Comparison of ENCODE assay signal across 11 cellular contexts in the genomic region with DNA sequence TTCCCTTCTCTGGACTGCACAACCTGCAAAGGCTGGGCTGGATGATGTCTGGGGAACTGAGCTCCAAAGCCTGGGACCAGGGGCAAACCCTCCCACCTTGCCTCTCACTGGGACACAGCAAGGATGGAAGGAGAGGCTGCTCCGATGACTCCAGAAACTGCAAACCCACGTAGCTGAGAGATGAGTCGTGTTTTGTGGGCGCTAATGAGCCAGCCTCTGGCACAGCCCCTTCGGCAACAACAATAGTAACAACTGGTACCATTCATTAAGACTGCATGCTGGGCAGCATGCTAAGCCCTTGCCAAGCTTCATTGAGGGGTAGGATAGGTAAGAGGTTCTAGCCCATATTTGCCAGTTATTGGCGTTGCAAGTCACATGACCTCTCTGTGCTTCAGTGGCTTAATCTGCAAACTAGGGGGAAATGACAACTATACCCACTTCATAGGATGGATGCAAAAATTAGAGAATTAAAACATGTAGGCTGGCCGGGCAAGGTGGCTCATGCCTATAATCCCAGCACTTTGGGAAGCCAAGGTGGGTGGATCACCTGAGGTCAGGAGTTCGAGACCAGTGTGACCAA.
DNase-seq lines count a peak whose midpoint lies in the region; ATAC-seq, FAIRE-seq and TF ChIP-seq lines count a peak whose summit lies in the region.
"Had no signal": no experiment of that assay in that cellular context is flagged by ENCODE, and none has a peak within 500 bp of the region (broad histone marks: within the 10 kb centered on the region; RNA-seq: fewer than 3 reads in every experiment).

No MANE protein-coding gene starts in this region.

- H3K4me1 ChIP-seq in mesenchymal stem cell (ENCODE audit: control insufficient read depth, insufficient read depth, low read depth, low read length): peaks cover 6% of the 10 kb centered on the region
- peaks cover 24% of the 10 kb centered on the region for H3K4me1 ChIP-seq in HepG2 (ENCODE audit: insufficient read depth, low read length)

- H3K4me2 ChIP-seq in mesenchymal stem cell (ENCODE audit: low read length, poor library complexity, severe bottlenecking) (no peak overlapping the region), HepG2 (ENCODE audit: low read depth, low read length) (no peak overlapping the region)

- CTCF ChIA-PET in HepG2 (lab: Yijun Ruan, JAX; ENCODE audit: low intra/inter-chr PET ratio, low total read pairs): no interaction called here

- no peak overlapping the region for H2AK5ac ChIP-seq in mesenchymal stem cell (ENCODE audit: low read length, severe bottlenecking)

- no peak overlapping the region for H2BK120ac ChIP-seq in mesenchymal stem cell (ENCODE audit: low read depth, low read length)

- in situ Hi-C loops in HepG2 (cut with HindIII; ENCODE audit: extremely low pct_ligation_motif_present, low pct_unique_long_range_greater_than_20kb): no loop called here

- no TSS peak for BruUV-seq in HepG2 (replicated peaks; lab: Mats Ljungman, UMichigan)

- no peaks in the 10 kb centered on the region for H3K9me3 Mint-ChIP-seq in activated T-cell treated with anti-CD3 and anti-CD28 coated beads, Interleukin-2, amount 50 U/mL, for 24 hours

- TF ChIP-seq EP300 in HepG2 (IDR thresholded peaks at IDR 0.05; ENCODE audit: low read depth in 2 of 2, low read length in 2 of 2) (no peak), HepG2 (CRISPR knock-in tag; IDR thresholded peaks at IDR 0.05; ENCODE audit: borderline replicate concordance) (no peak)

- TF ChIP-seq POLR2A in HepG2 (IDR thresholded peaks at IDR 0.05; ENCODE audit: insufficient read depth in 1 of 2, low read depth in 2 of 2, low read length in 2 of 2): no peak

- no peak overlapping the region for H3K4me3 ChIP-seq in MG63
- no peak overlapping the region for H3K4me3 ChIP-seq in cardiac fibroblast (replicated peaks in 1 of 2; ENCODE audit: low read depth in 2 of 2, low read length in 2 of 2)
- H3K4me3 ChIP-seq in mesenchymal stem cell (ENCODE audit: insufficient read depth in 1 of 2, low read depth in 1 of 2, low read length in 2 of 2): no peak overlapping the region
- H3K4me3 ChIP-seq in HepG2 (replicated peaks in 1 of 3; ENCODE audit: insufficient read depth in 1 of 3, low read depth in 2 of 3, low read length in 3 of 3): no peak overlapping the region

- no peak for TF ChIP-seq RAD21 in HepG2 (CRISPR knock-in tag; IDR thresholded peaks at IDR 0.05)

- no peak overlapping the region for H2BK15ac ChIP-seq in mesenchymal stem cell (ENCODE audit: low read depth, poor library complexity, severe bottlenecking)

- no peak overlapping the region for H2BK5ac ChIP-seq in mesenchymal stem cell (ENCODE audit: low read depth, low read length, poor library complexity, severe bottlenecking)

- no peak for ATAC-seq in HepG2
- ATAC-seq: Right ventricle myocardium inferior had no signal

- no peak overlapping the region for H3K23ac ChIP-seq in mesenchymal stem cell (ENCODE audit: low read length in 2 of 2)

- H3K27ac ChIP-seq in mesenchymal stem cell (ENCODE audit: low read length, poor library complexity, severe bottlenecking) (no peak overlapping the region), HepG2 (ENCODE audit: extremely low read length, insufficient read depth, low read length) (no peak overlapping the region)

- POLR2A ChIA-PET in HepG2 (lab: Yijun Ruan, JAX): no interaction called here

- H3K4me1 Mint-ChIP-seq in activated T-cell treated with anti-CD3 and anti-CD28 coated beads, Interleukin-2, amount 50 U/mL, for 24 hours (ENCODE audit: low read depth): peaks cover 1% of the 10 kb centered on the region

- H2BK12ac ChIP-seq in mesenchymal stem cell (ENCODE audit: low read length in 2 of 2): no peak overlapping the region

- no peak overlapping the region for H3K27ac Mint-ChIP-seq in activated T-cell treated with anti-CD3 and anti-CD28 coated beads, Interleukin-2, amount 50 U/mL, for 24 hours

- no peak for FAIRE-seq in HepG2 (lab: Jason Lieb, UNC)

- no peaks in the 10 kb centered on the region for H3K36me3 Mint-ChIP-seq in activated T-cell treated with anti-CD3 and anti-CD28 coated beads, Interleukin-2, amount 50 U/mL, for 24 hours (ENCODE audit: low read depth)

- DNase-seq in COLO829 (ENCODE audit: low spot score): peak; percentile 68
- DNase-seq in MG63: peak; percentile 78
- DNase-seq in cardiac fibroblast (ENCODE audit: low read depth in 2 of 2): peak; percentile 47 to 60
- DNase-seq in mesenchymal stem cell: peak; percentile 41
- DNase-seq in stimulated activated CD4-positive, alpha-beta T cell treated with anti-CD3 and anti-CD28 coated beads, Interleukin-4, amount 100 ng/mL, for 1 hour: no peak
- DNase-seq in activated T-cell treated with anti-CD3 and anti-CD28 coated beads, Interleukin-2, amount 50 U/mL, for 24 hours: no peak
- no peak for DNase-seq in HepG2 (ENCODE audit: low spot score)
- no peak for DNase-seq in NCI-H2196 treated with DMSO at 0.1 percent for 48 hours (lab: John Stamatoyannopoulos, UW; ENCODE audit: unreplicated experiment)
- DNase-seq: activated gamma-delta T cell treated with Interleukin-2 at 50 U/mL for 16 hours, NCI-H2107 had no signal

- H3K27me3 ChIP-seq in MG63: no peaks in the 10 kb centered on the region
- H3K27me3 ChIP-seq in mesenchymal stem cell (ENCODE audit: control insufficient read depth in 1 of 2, insufficient read depth in 1 of 2, low read length in 2 of 2): no peaks in the 10 kb centered on the region
- H3K27me3 ChIP-seq in HepG2 (ENCODE audit: control insufficient read depth in 1 of 2, insufficient read depth in 2 of 2, low read length in 2 of 2): no peaks in the 10 kb centered on the region

- no peaks in the 10 kb centered on the region for H3K79me2 ChIP-seq in HepG2 (ENCODE audit: insufficient read depth, low read length)

- no peak overlapping the region for H4K91ac ChIP-seq in mesenchymal stem cell (ENCODE audit: low read length)

- H3K9ac ChIP-seq in mesenchymal stem cell (ENCODE audit: low read length) (no peak overlapping the region), HepG2 (ENCODE audit: insufficient read depth, low read depth, low read length) (no peak overlapping the region)

- H3K18ac ChIP-seq in mesenchymal stem cell (ENCODE audit: low read depth in 1 of 2, low read length in 2 of 2): no peak overlapping the region

- no peaks in the 10 kb centered on the region for H3K36me3 ChIP-seq in MG63
- no peaks in the 10 kb centered on the region for H3K36me3 ChIP-seq in mesenchymal stem cell (ENCODE audit: control insufficient read depth in 1 of 2, insufficient read depth in 2 of 2, low read depth in 1 of 2, low read length in 2 of 2)
- peaks cover 24 to 66% of the 10 kb centered on the region in 2 experiments for H3K36me3 ChIP-seq in HepG2 (replicated peaks in 1 of 2; ENCODE audit: control insufficient read depth in 1 of 2, insufficient read depth in 2 of 2, low read length in 2 of 2)

- no peak overlapping the region for H3K4me3 Mint-ChIP-seq in activated T-cell treated with anti-CD3 and anti-CD28 coated beads, Interleukin-2, amount 50 U/mL, for 24 hours

- no peaks in the 10 kb centered on the region for H3K27me3 Mint-ChIP-seq in activated T-cell treated with anti-CD3 and anti-CD28 coated beads, Interleukin-2, amount 50 U/mL, for 24 hours

- intact Hi-C loops in HepG2 (cut with micrococcal nuclease; ENCODE audit: unreplicated experiment): no loop called here

- H2AFZ ChIP-seq in mesenchymal stem cell (ENCODE audit: low read depth, low read length): no peak overlapping the region
- no peak overlapping the region for H2AFZ ChIP-seq in HepG2 (ENCODE audit: low read length)

- H3K79me1 ChIP-seq in mesenchymal stem cell (replicated peaks; ENCODE audit: low read length, poor library complexity, severe bottlenecking): no peaks in the 10 kb centered on the region

- 67% methylated on average over 6 of the region's 8 CpGs for WGBS in mesenchymal stem cell
- WGBS in HepG2 (ENCODE audit: low lambda C conversion rate): 97% methylated on average over 7 of the region's 8 CpGs

- TF ChIP-seq CTCF in cardiac fibroblast (IDR thresholded peaks at IDR 0.05; ENCODE audit: low read depth, low read length): no peak
- TF ChIP-seq CTCF in HepG2 (CRISPR knock-in tag; IDR thresholded peaks at IDR 0.05): no peak

- peaks cover 13% of the 10 kb centered on the region; the same call in 1 of the 2 replicates for H4K20me1 ChIP-seq in HepG2 (ENCODE audit: insufficient read depth, low read length)

- H3K4ac ChIP-seq in mesenchymal stem cell (ENCODE audit: low read depth in 1 of 2, low read length in 2 of 2): no peak overlapping the region

- H3K9me3 ChIP-seq in MG63 (no peaks in the 10 kb centered on the region), mesenchymal stem cell (ENCODE audit: control insufficient read depth, low read length) (no peaks in the 10 kb centered on the region), HepG2 (ENCODE audit: low read length) (no peaks in the 10 kb centered on the region)

- H4K8ac ChIP-seq in mesenchymal stem cell (ENCODE audit: low read length): no peak overlapping the region

- no peak overlapping the region for H3K14ac ChIP-seq in mesenchymal stem cell (ENCODE audit: low read length in 2 of 2)

TF ChIP-seq in HepG2, 621 proteins besides CTCF, POLR2A, EP300 and RAD21:
- TF ChIP-seq ZNF543 (CRISPR knock-in tag; IDR thresholded peaks at IDR 0.05): no peak
- no peak for TF ChIP-seq JUN (CRISPR knock-in tag; IDR thresholded peaks at IDR 0.05)
- no peak for TF ChIP-seq ZNF136 (CRISPR knock-in tag; IDR thresholded peaks at IDR 0.05; ENCODE audit: low read depth)
- TF ChIP-seq ARNT2 (CRISPR knock-in tag; IDR thresholded peaks at IDR 0.05; ENCODE audit: low read depth): no peak
- TF ChIP-seq MAF1 (CRISPR knock-in tag; IDR thresholded peaks at IDR 0.05; ENCODE audit: borderline replicate concordance): no peak
- no peak for TF ChIP-seq SMARCC2 (IDR thresholded peaks at IDR 0.05)
- TF ChIP-seq, protein P1, sequence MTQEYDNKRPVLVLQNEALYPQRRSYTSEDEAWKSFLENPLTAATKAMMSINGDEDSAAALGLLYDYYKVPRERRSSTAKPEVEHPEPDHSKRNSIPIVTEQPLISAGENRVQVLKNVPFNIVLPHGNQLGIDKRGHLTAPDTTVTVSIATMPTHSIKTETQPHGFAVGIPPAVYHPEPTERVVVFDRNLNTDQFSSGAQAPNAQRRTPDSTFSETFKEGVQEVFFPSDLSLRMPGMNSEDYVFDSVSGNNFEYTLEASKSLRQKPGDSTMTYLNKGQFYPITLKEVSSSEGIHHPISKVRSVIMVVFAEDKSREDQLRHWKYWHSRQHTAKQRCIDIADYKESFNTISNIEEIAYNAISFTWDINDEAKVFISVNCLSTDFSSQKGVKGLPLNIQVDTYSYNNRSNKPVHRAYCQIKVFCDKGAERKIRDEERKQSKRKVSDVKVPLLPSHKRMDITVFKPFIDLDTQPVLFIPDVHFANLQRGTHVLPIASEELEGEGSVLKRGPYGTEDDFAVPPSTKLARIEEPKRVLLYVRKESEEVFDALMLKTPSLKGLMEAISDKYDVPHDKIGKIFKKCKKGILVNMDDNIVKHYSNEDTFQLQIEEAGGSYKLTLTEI (CRISPR knock-in tag; conservative IDR thresholded peaks at IDR 0.05): no peak
- no peak for TF ChIP-seq SMAD1 (CRISPR knock-in tag; IDR thresholded peaks at IDR 0.05; ENCODE audit: borderline replicate concordance, low read depth)
- TF ChIP-seq ZNF674 (CRISPR knock-in tag; IDR thresholded peaks at IDR 0.05; ENCODE audit: low read depth): no peak

Comparison
In these comparisons a context has a peak if more than half of its experiments do, and no peak if none do; other contexts are left out.
1. DNase-seq: peak in COLO829 (single experiment), MG63 (single experiment), cardiac fibroblast (2 of 2) and mesenchymal stem cell (single experiment); none in stimulated activated CD4-positive, alpha-beta T cell treated with anti-CD3 and anti-CD28 coated beads, Interleukin-4, amount 100 ng/mL, for 1 hour (single experiment), activated T-cell treated with anti-CD3 and anti-CD28 coated beads, Interleukin-2, amount 50 U/mL, for 24 hours (single experiment), HepG2 (single experiment) and NCI-H2196 treated with DMSO at 0.1 percent for 48 hours (single experiment).